Comparison of ENCODE assay signal across 21 cellular contexts in genomic region chr9:105651806-105652205, GRCh38. TPM values are rescaled to one million over a fixed set of nuclear protein-coding genes. Genes with fewer than 3 reads are reported as not detected.
DNase-seq lines count a peak whose midpoint lies in the region; ATAC-seq, FAIRE-seq and TF ChIP-seq lines count a peak whose summit lies in the region.
"Had no signal": no experiment of that assay in that cellular context is flagged by ENCODE, and none has a peak within 500 bp of the region (broad histone marks: within the 10 kb centered on the region; RNA-seq: fewer than 3 reads in every experiment).

No MANE protein-coding gene starts in this region.

- H4K5ac ChIP-seq in H1 (ENCODE audit: insufficient read length, low read depth, low read length): no peak overlapping the region

- H3K9me3 ChIP-seq in HAP-1 (no peaks in the 10 kb centered on the region), H1 (ENCODE audit: insufficient read depth in 2 of 2, low read depth in 1 of 2, low read length in 1 of 2) (no peaks in the 10 kb centered on the region), suprapubic skin (no peaks in the 10 kb centered on the region), gastroesophageal sphincter (no peaks in the 10 kb centered on the region)
- no peaks in the 10 kb centered on the region for H3K9me3 ChIP-seq in CD4-positive, alpha-beta T cell (ENCODE audit: control insufficient read depth, low read length)

- no peak overlapping the region; the same call in 1 of the 2 replicates for H4K8ac ChIP-seq in H1 (ENCODE audit: extremely low read depth, insufficient read depth, low read length)

- FAIRE-seq in H1 (lab: Jason Lieb, UNC): no peak
- FAIRE-seq: H54, RCC 7860 had no signal

- DNase-seq in COR-L47 (lab: John Stamatoyannopoulos, UW) (peak; percentile 43), HAP-1 (ENCODE audit: low spot score in 2 of 2) (peak; percentile 60 to 67), NCI-H524 treated with DMSO at 0.1 percent for 48 hours (lab: John Stamatoyannopoulos, UW) (peak; percentile 99), H1 (ENCODE audit: low read depth in 1 of 2, low spot score in 2 of 2) (no peak), suprapubic skin (ENCODE audit: low spot score in 2 of 2) (no peak)
- no peak for DNase-seq in CD4-positive, alpha-beta T cell
- DNase-seq: CD4-positive, alpha-beta memory T cell; DMS 273 treated with DMSO at 0.1 percent for 48 hours; EL; MV-4-11; NCI-H187; NCI-H526 treated with DMSO at 0.1 percent for 48 hours; SHP77 had no signal

- H2BK120ac ChIP-seq in H1 (replicated peaks; ENCODE audit: low read depth, low read length): no peak overlapping the region

- TF ChIP-seq EP300 in H1 (IDR thresholded peaks at IDR 0.05; ENCODE audit: borderline replicate concordance in 1 of 2, low read depth in 2 of 2, low read length in 2 of 2) (peak in 1 of 2 experiments; percentile 21; a peak in 1 of 3 replicates), suprapubic skin (IDR thresholded peaks at IDR 0.05) (no peak), gastroesophageal sphincter (IDR thresholded peaks at IDR 0.05) (no peak)

- TF ChIP-seq POLR2A in H1 (IDR thresholded peaks at IDR 0.05; ENCODE audit: control extremely low read depth in 1 of 2, low read depth in 2 of 2, low read length in 2 of 2) (no peak), suprapubic skin (IDR thresholded peaks at IDR 0.05) (no peak), gastroesophageal sphincter (IDR thresholded peaks at IDR 0.05) (no peak)

- H2BK12ac ChIP-seq in H1 (ENCODE audit: low read depth, low read length): no peak overlapping the region

- no peak overlapping the region for H3K4me2 ChIP-seq in H1 (ENCODE audit: insufficient read depth in 1 of 2, low read depth in 2 of 2, low read length in 2 of 2)

- no peak overlapping the region for H3K27ac ChIP-seq in H1 (ENCODE audit: low read depth, low read length)
- no peak overlapping the region for H3K27ac ChIP-seq in suprapubic skin
- H3K27ac ChIP-seq in CD4-positive, alpha-beta T cell (ENCODE audit: low read depth, low read length): no peak overlapping the region
- H3K27ac ChIP-seq in gastroesophageal sphincter: no peak overlapping the region

- TF ChIP-seq CTCF in H1 (IDR thresholded peaks at IDR 0.05; ENCODE audit: control extremely low read depth in 1 of 3, insufficient read depth in 1 of 3, low read depth in 1 of 3, low read length in 3 of 3): no peak
- no peak for TF ChIP-seq CTCF in suprapubic skin (IDR thresholded peaks at IDR 0.05)
- no peak for TF ChIP-seq CTCF in CD4-positive, alpha-beta T cell (IDR thresholded peaks at IDR 0.05)
- no peak for TF ChIP-seq CTCF in gastroesophageal sphincter (IDR thresholded peaks at IDR 0.05)

- H3K27ac Mint-ChIP-seq in CD4-positive, alpha-beta T cell: no peak overlapping the region
- H3K27ac Mint-ChIP-seq: B cell; CD4-positive, alpha-beta memory T cell had no signal

- WGBS in H1 (ENCODE audit: extremely low coverage in 1 of 2, insufficient coverage in 1 of 2, insufficient read length in 1 of 2, insufficient replicate concordance in 2 of 2, low coverage in 1 of 2, low lambda C conversion rate in 2 of 2, missing lambda C conversion rate in 1 of 2), 2 experiments: 53% methylated on average over 4 of the region's 4 CpGs; no CpG with 5 or more reads in 1 of the 2 experiments
- 83% methylated on average over 4 of the region's 4 CpGs for WGBS in suprapubic skin
- 55 to 64% methylated on average over 4 of the region's 4 CpGs for WGBS in gastroesophageal sphincter (ENCODE audit: low coverage in 1 of 2), 2 donors

- no peak overlapping the region for H4K91ac ChIP-seq in H1 (replicated peaks; ENCODE audit: insufficient read length, low read length)

- H3K23ac ChIP-seq in H1 (ENCODE audit: insufficient read length): no peak overlapping the region

- peaks cover 12% of the 10 kb centered on the region for H3K4me1 Mint-ChIP-seq in CD4-positive, alpha-beta T cell (ENCODE audit: low read depth)

- in situ Hi-C loops in HAP-1 (cut with MboI; ENCODE audit: low sequenced_read_pairs): no loop called here

- ATAC-seq in HG02623 (IDR thresholded peaks at IDR 0.05; ENCODE audit: unreplicated experiment) (no peak), gastroesophageal sphincter (no peak)
- no peak for ATAC-seq in CD4-positive, alpha-beta T cell (ENCODE audit: poor library complexity)
- ATAC-seq: SK-N-SH treated with all-trans-retinoic acid at 6 μM for 48 hours had no signal

- intact Hi-C loops in CD4-positive, alpha-beta T cell (cut with DNase I, micrococcal nuclease): no loop called here

- H2BK20ac ChIP-seq in H1 (ENCODE audit: low read length): no peak overlapping the region

- no peak overlapping the region for H2BK5ac ChIP-seq in H1 (ENCODE audit: low read depth, low read length)

- no peak overlapping the region for H3K14ac ChIP-seq in H1 (ENCODE audit: insufficient read length)

- peaks cover 16% of the 10 kb centered on the region for H3K4me1 ChIP-seq in HAP-1
- peaks cover 0 to 12% (median 4%) of the 10 kb centered on the region in 4 experiments; a peak in 5 of 7 replicates for H3K4me1 ChIP-seq in H1 (replicated peaks in 1 of 4; ENCODE audit: control insufficient read depth in 3 of 4, insufficient read depth in 4 of 4, low read length in 3 of 4)
- H3K4me1 ChIP-seq in suprapubic skin: peaks cover 11% of the 10 kb centered on the region
- H3K4me1 ChIP-seq in gastroesophageal sphincter: peaks cover 0 to 11% (median 8%) of the 10 kb centered on the region in 3 donors

- H3K18ac ChIP-seq in H1 (ENCODE audit: extremely low read depth, low read length): no peak overlapping the region

- no peak overlapping the region for H2AK5ac ChIP-seq in H1 (ENCODE audit: low read depth, low read length)

- H3K27me3 Mint-ChIP-seq in CD4-positive, alpha-beta T cell: peaks cover 17% of the 10 kb centered on the region

- H3K4ac ChIP-seq in H1 (replicated peaks; ENCODE audit: insufficient read length, low read depth, low read length): no peak overlapping the region

- no peaks in the 10 kb centered on the region for H3K27me3 ChIP-seq in HAP-1 (ENCODE audit: low read depth)
- H3K27me3 ChIP-seq in H1 (replicated peaks in 1 of 4; ENCODE audit: control insufficient read depth in 3 of 4, extremely low read depth in 1 of 4, insufficient read depth in 3 of 4, low read length in 3 of 4): peaks cover 7 to 21% (median 17%) of the 10 kb centered on the region in 4 experiments; a peak in 6 of 7 replicates
- peaks cover 12% of the 10 kb centered on the region for H3K27me3 ChIP-seq in suprapubic skin
- H3K27me3 ChIP-seq in CD4-positive, alpha-beta T cell (ENCODE audit: control insufficient read depth, insufficient read depth, low read length): peaks cover 10% of the 10 kb centered on the region
- H3K27me3 ChIP-seq in gastroesophageal sphincter: peaks cover 12% of the 10 kb centered on the region

- H2BK15ac ChIP-seq in H1 (ENCODE audit: low read length): no peak overlapping the region

- no peaks in the 10 kb centered on the region for H3K36me3 ChIP-seq in HAP-1 (replicated peaks)
- no peaks in the 10 kb centered on the region; a peak in 1 of 8 replicates for H3K36me3 ChIP-seq in H1 (ENCODE audit: control insufficient read depth in 2 of 4, insufficient read depth in 4 of 4, low read length in 3 of 4)
- no peaks in the 10 kb centered on the region for H3K36me3 ChIP-seq in suprapubic skin
- no peaks in the 10 kb centered on the region for H3K36me3 ChIP-seq in gastroesophageal sphincter

- H3K36me3 Mint-ChIP-seq in CD4-positive, alpha-beta T cell (ENCODE audit: low read depth): no peaks in the 10 kb centered on the region
- H3K36me3 Mint-ChIP-seq: CD4-positive, alpha-beta memory T cell had no signal

- CTCF ChIA-PET in H1 (lab: Charles Lee; ENCODE audit: partially characterized antibody): interaction anchor here (0.9 to 2.2 kb wide), 2 partner anchors 11 to 14 kb away, joined by 3 to 14 read pairs; no protein-coding TSS in a partner anchor
- CTCF ChIA-PET in CD4-positive, alpha-beta T cell (lab: Charles Lee): no interaction called here

- H3K79me1 ChIP-seq in H1 (ENCODE audit: low read depth, low read length): no peaks in the 10 kb centered on the region

- no peak overlapping the region for H3K4me3 ChIP-seq in HAP-1
- no peak overlapping the region for H3K4me3 ChIP-seq in H1 (ENCODE audit: extremely low read depth in 1 of 4, insufficient read depth in 2 of 4, low read depth in 3 of 4, low read length in 4 of 4)
- no peak overlapping the region for H3K4me3 ChIP-seq in suprapubic skin
- H3K4me3 ChIP-seq in gastroesophageal sphincter: no peak overlapping the region

- H3K79me2 ChIP-seq in H1 (ENCODE audit: control insufficient read depth in 1 of 2, insufficient read depth in 2 of 2, low read length in 2 of 2): no peaks in the 10 kb centered on the region

- no peak overlapping the region for H3K4me3 Mint-ChIP-seq in CD4-positive, alpha-beta T cell
- H3K4me3 Mint-ChIP-seq: B cell; CD4-positive, alpha-beta memory T cell had no signal

- no peak overlapping the region for H2AFZ ChIP-seq in H1 (ENCODE audit: low read length)

- TF ChIP-seq RAD21 in H1 (IDR thresholded peaks at IDR 0.05 in 1 of 2, conservative IDR thresholded peaks at IDR 0.05 in 1 of 2; ENCODE audit: low read depth in 2 of 2, low read length in 2 of 2): no peak

- no peaks in the 10 kb centered on the region for H4K20me1 ChIP-seq in H1 (replicated peaks in 1 of 2; ENCODE audit: control insufficient read depth in 1 of 2, insufficient read depth in 2 of 2, low read length in 2 of 2)

- no peaks in the 10 kb centered on the region for H3K9me3 Mint-ChIP-seq in CD4-positive, alpha-beta T cell
- H3K9me3 Mint-ChIP-seq: CD4-positive, alpha-beta memory T cell had no signal

- POLR2A ChIA-PET in H1 (lab: Charles Lee; ENCODE audit: partially characterized antibody): interaction anchor here (0.6 kb wide), 1 partner anchor 12 kb away, joined by 3 read pairs; no protein-coding TSS in a partner anchor
- POLR2A ChIA-PET in CD4-positive, alpha-beta T cell (lab: Charles Lee): no interaction called here

- peaks cover 3% of the 10 kb centered on the region; the same call in 1 of the 2 replicates for H3K23me2 ChIP-seq in H1 (ENCODE audit: low read depth, low read length)

- H3K56ac ChIP-seq in H1 (replicated peaks; ENCODE audit: insufficient read length, low read depth, low read length): no peak overlapping the region

- no peak overlapping the region for H3K9ac ChIP-seq in H1 (replicated peaks in 1 of 4; ENCODE audit: extremely low read depth in 1 of 4, low read depth in 3 of 4, low read length in 3 of 4)

RNA-seq across cellular contexts. Expression of gene TAL2, which starts 10.5 kb away (rescaled TPM):
- 0.65 TPM in 1 of 2 replicates, not detected in the other for total RNA-seq in H1 (2021; fragmentation: NEBNext Ultra II Directional; extraction: Animal tissue kit (Norgen Biotek cat#: 25700))
- 0.47 and 0.82 TPM in 2 replicates for polyA plus RNA-seq in H1 (2011; rRNA removed)
- 0.25 TPM for polyA plus RNA-seq in H1 (2011; cell fraction: cytosol; rRNA removed)
- 0.48 TPM for polyA plus RNA-seq in H1 (2011; cell fraction: nucleus; rRNA removed)
- 0.35 to 0.98 TPM (median 0.74 TPM) in 3 of 4 replicates, not detected in the other for polyA plus RNA-seq in H1 (2012, experiment 1 of 2)
- not detected for polyA plus RNA-seq in H1 (2012, experiment 2 of 2)
- polyA plus RNA-seq in H1 (2013, experiment 1 of 2): 0.41 TPM
- polyA plus RNA-seq in H1 (2013, experiment 2 of 2): 0.61 TPM
- 0.44 and 1.3 TPM in 2 replicates for polyA minus RNA-seq in H1 (2011; rRNA and poly(A)+ RNA removed)
- not detected for polyA minus RNA-seq in H1 (2011; cell fraction: cytosol; rRNA and poly(A)+ RNA removed)
- polyA minus RNA-seq in H1 (2011; cell fraction: nucleus; rRNA and poly(A)+ RNA removed): not detected
- total RNA-seq in suprapubic skin (not detected), gastroesophageal sphincter (not detected)
- not detected for total RNA-seq in CD4-positive, alpha-beta T cell
- total RNA-seq: CD4-positive, alpha-beta memory T cell; HT1080; T-helper 1 cell treated with Interleukin-12 subunit alpha and Interleukin-12 subunit beta and Interleukin-4 antibody, amounts not matched to agents 30 ng/mL and 1 ng/mL, for 36 hours had no signal
- polyA plus RNA-seq: CD4-positive, alpha-beta memory T cell had no signal

RNA-seq across cellular contexts. Expression of gene TMEM38B, which starts 42.5 kb away (rescaled TPM):
- 12.4 and 17.5 TPM in 2 replicates for total RNA-seq in H1 (2021; fragmentation: NEBNext Ultra II Directional; extraction: Animal tissue kit (Norgen Biotek cat#: 25700))
- 5.6 and 10.6 TPM in 2 replicates for polyA plus RNA-seq in H1 (2011; rRNA removed)
- 11.6 TPM for polyA plus RNA-seq in H1 (2011; cell fraction: cytosol; rRNA removed)
- polyA plus RNA-seq in H1 (2011; cell fraction: nucleus; rRNA removed): 3.0 TPM
- polyA plus RNA-seq in H1 (2012, experiment 1 of 2): 7.6 to 16.4 TPM (median 11.3 TPM) in 4 replicates
- 1.3 TPM for polyA plus RNA-seq in H1 (2012, experiment 2 of 2)
- polyA plus RNA-seq in H1 (2013, experiment 1 of 2): 9.5 TPM
- polyA plus RNA-seq in H1 (2013, experiment 2 of 2): 12.4 TPM
- polyA minus RNA-seq in H1 (2011; rRNA and poly(A)+ RNA removed): 9.0 and 13.4 TPM in 2 replicates
- 13.2 TPM for polyA minus RNA-seq in H1 (2011; cell fraction: cytosol; rRNA and poly(A)+ RNA removed)
- polyA minus RNA-seq in H1 (2011; cell fraction: nucleus; rRNA and poly(A)+ RNA removed): 14.7 TPM
- total RNA-seq in suprapubic skin: 10 to 100 TPM in 2 of 4 donors, 1 to 10 TPM in 2; 7.4 to 12.5 (median 9.7) TPM
- total RNA-seq in CD4-positive, alpha-beta T cell: 10 to 100 TPM; 12.9 to 13.9 TPM
- 10 to 100 TPM in 1 of 4 donors, 1 to 10 TPM in 3; 8.6 to 11.3 (median 9.3) TPM for total RNA-seq in gastroesophageal sphincter

Comparison
In these comparisons a context has a peak if more than half of its experiments do, and no peak if none do; other contexts are left out.
1. DNase-seq: peak in COR-L47 (single experiment), HAP-1 (2 of 2) and NCI-H524 treated with DMSO at 0.1 percent for 48 hours (single experiment); none in H1 (0 of 2), suprapubic skin (0 of 2) and CD4-positive, alpha-beta T cell (0 of 10).